24 cellular contexts compared by ENCODE assay signal in the genomic region with DNA sequence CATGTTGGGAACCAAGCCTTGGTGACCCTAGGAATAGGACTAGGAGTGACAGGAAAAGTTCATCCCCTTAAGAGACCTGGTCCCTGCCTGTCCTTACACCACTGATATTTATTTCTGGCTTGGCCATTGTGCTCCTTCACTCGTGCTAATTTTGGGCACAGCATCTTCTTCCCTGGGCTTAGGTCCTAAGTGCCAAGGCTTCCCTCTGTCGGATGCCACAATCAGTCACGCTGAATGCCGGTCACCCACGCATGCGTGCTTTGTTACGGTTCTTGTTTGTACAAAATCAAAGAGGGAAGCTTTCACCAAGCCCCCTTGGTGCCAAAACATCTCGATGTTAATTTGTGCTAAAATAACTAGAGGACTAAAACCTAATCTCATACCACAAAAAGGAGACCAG.
"Had no signal": no experiment of that assay in that cellular context is flagged by ENCODE, and none has a peak within 500 bp of the region (broad histone marks: within the 10 kb centered on the region; RNA-seq: fewer than 3 reads in every experiment).

No MANE protein-coding gene starts in this region.

- H3K9me3 Mint-ChIP-seq: activated naive CD4-positive, alpha-beta T cell treated with anti-CD3 and anti-CD28 coated beads, Interleukin-2, amount 50 U/mL, for 24 hours; effector memory CD8-positive, alpha-beta T cell; T-helper 1 cell treated with Interleukin-12 subunit alpha and Interleukin-12 subunit beta and Interleukin-4 antibody, amounts not matched to agents 30 μg/mL and 1 μg/mL, for 36 hours; WTC11 had no signal

- H3K27me3 ChIP-seq: brain microvascular endothelial cell, colonic mucosa, esophagus muscularis mucosa, spleen, upper lobe of left lung had no signal

- H3K4me1 Mint-ChIP-seq: activated naive CD4-positive, alpha-beta T cell treated with anti-CD3 and anti-CD28 coated beads, Interleukin-2, amount 50 U/mL, for 24 hours; nephron progenitor cell; WTC11 had no signal

- H3K9me3 ChIP-seq: colonic mucosa, esophagus muscularis mucosa, lower lobe of right lung, mucosa of descending colon, spleen, thoracic aorta, upper lobe of left lung had no signal

- H3K36me3 Mint-ChIP-seq: WTC11 had no signal

- DNase-seq: activated gamma-delta T cell treated with Interleukin-2 at 50 U/mL for 16 hours; activated T-cell treated with anti-CD3 and anti-CD28 coated beads, Interleukin-2, amount 50 U/mL, for 1 hour; aorta; brain microvascular endothelial cell; central memory CD4-positive, alpha-beta T cell; colonic mucosa; effector memory CD8-positive, alpha-beta T cell; glutamatergic neuron; islet precursor cell; left colon; lower lobe of right lung; nephron progenitor cell; spleen; stimulated activated CD4-positive, alpha-beta T cell treated with anti-CD3 and anti-CD28 coated beads, Interleukin-4, amount 100 ng/mL, for 1 hour; stimulated activated naive CD4-positive, alpha-beta T cell treated with Interleukin-2 at 50 U/mL for 16 hours; T1000; upper lobe of left lung had no signal

- H3K36me3 ChIP-seq: colonic mucosa, thoracic aorta had no signal

- H3K27ac Mint-ChIP-seq: activated naive CD4-positive, alpha-beta T cell treated with anti-CD3 and anti-CD28 coated beads, Interleukin-2, amount 50 U/mL, for 24 hours; effector memory CD8-positive, alpha-beta T cell; nephron progenitor cell; T-helper 1 cell treated with Interleukin-12 subunit alpha and Interleukin-12 subunit beta and Interleukin-4 antibody, amounts not matched to agents 30 μg/mL and 1 μg/mL, for 36 hours; WTC11 had no signal

- ATAC-seq: effector memory CD8-positive, alpha-beta T cell; lower lobe of right lung had no signal

- H3K4me3 ChIP-seq: colonic mucosa, dorsolateral prefrontal cortex, esophagus muscularis mucosa, lower lobe of right lung, mucosa of descending colon, spleen, thoracic aorta, upper lobe of left lung had no signal

- H3K4me3 Mint-ChIP-seq: activated naive CD4-positive, alpha-beta T cell treated with anti-CD3 and anti-CD28 coated beads, Interleukin-2, amount 50 U/mL, for 24 hours; effector memory CD8-positive, alpha-beta T cell; nephron progenitor cell; T-helper 1 cell treated with Interleukin-12 subunit alpha and Interleukin-12 subunit beta and Interleukin-4 antibody, amounts not matched to agents 30 μg/mL and 1 μg/mL, for 36 hours; WTC11 had no signal

- H3K4me1 ChIP-seq: colonic mucosa, esophagus muscularis mucosa, lower lobe of right lung, spleen, upper lobe of left lung had no signal

- H3K27ac ChIP-seq: brain microvascular endothelial cell, colonic mucosa, dorsolateral prefrontal cortex, esophagus muscularis mucosa, lower lobe of right lung, spleen, thoracic aorta, upper lobe of left lung had no signal

- H3K27me3 Mint-ChIP-seq: activated naive CD4-positive, alpha-beta T cell treated with anti-CD3 and anti-CD28 coated beads, Interleukin-2, amount 50 U/mL, for 24 hours; effector memory CD8-positive, alpha-beta T cell had no signal
